ENCODE assay signal across 1 cellular context in the genomic region with DNA sequence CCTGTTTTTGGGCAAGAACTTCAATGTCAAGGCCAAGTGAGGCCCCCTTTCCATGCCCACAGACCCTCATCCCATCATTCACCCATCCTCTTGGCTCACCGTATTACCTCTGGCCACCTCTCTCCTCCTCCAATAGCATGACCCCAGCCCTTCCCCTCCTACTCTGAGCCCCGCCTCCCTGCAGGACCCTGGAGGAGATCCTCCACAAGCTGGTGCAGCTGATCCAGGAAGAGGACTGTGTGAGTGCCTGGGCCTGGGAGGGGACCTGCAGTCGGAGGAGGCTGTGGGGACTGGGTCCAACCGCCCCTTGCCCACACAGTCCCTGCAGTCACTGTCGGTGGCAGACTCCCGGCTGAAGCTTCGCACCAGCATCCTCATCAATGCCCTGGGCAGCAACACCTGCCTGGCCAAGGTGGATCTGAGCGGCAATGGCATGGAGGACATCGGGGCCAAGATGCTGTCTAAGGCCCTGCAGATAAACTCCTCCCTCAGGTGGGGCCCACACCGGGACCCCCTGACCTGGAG.
TF ChIP-seq lines count a peak whose summit lies in the region.

No MANE protein-coding gene starts in this region.

TF ChIP-seq in GM23338, 12 proteins besides CTCF, POLR2A, EP300 and RAD21 (continued from another document):
- TF ChIP-seq, protein P1, sequence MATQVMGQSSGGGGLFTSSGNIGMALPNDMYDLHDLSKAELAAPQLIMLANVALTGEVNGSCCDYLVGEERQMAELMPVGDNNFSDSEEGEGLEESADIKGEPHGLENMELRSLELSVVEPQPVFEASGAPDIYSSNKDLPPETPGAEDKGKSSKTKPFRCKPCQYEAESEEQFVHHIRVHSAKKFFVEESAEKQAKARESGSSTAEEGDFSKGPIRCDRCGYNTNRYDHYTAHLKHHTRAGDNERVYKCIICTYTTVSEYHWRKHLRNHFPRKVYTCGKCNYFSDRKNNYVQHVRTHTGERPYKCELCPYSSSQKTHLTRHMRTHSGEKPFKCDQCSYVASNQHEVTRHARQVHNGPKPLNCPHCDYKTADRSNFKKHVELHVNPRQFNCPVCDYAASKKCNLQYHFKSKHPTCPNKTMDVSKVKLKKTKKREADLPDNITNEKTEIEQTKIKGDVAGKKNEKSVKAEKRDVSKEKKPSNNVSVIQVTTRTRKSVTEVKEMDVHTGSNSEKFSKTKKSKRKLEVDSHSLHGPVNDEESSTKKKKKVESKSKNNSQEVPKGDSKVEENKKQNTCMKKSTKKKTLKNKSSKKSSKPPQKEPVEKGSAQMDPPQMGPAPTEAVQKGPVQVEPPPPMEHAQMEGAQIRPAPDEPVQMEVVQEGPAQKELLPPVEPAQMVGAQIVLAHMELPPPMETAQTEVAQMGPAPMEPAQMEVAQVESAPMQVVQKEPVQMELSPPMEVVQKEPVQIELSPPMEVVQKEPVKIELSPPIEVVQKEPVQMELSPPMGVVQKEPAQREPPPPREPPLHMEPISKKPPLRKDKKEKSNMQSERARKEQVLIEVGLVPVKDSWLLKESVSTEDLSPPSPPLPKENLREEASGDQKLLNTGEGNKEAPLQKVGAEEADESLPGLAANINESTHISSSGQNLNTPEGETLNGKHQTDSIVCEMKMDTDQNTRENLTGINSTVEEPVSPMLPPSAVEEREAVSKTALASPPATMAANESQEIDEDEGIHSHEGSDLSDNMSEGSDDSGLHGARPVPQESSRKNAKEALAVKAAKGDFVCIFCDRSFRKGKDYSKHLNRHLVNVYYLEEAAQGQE (IDR thresholded peaks at IDR 0.05; ENCODE audit: unreplicated experiment) = no peak
- TF ChIP-seq CREB1 (CRISPR knock-in tag; IDR thresholded peaks at IDR 0.05; ENCODE audit: low read depth) = no peak
- no peak for TF ChIP-seq NANOG (IDR thresholded peaks at IDR 0.05; ENCODE audit: borderline replicate concordance)
- TF ChIP-seq, protein P2, sequence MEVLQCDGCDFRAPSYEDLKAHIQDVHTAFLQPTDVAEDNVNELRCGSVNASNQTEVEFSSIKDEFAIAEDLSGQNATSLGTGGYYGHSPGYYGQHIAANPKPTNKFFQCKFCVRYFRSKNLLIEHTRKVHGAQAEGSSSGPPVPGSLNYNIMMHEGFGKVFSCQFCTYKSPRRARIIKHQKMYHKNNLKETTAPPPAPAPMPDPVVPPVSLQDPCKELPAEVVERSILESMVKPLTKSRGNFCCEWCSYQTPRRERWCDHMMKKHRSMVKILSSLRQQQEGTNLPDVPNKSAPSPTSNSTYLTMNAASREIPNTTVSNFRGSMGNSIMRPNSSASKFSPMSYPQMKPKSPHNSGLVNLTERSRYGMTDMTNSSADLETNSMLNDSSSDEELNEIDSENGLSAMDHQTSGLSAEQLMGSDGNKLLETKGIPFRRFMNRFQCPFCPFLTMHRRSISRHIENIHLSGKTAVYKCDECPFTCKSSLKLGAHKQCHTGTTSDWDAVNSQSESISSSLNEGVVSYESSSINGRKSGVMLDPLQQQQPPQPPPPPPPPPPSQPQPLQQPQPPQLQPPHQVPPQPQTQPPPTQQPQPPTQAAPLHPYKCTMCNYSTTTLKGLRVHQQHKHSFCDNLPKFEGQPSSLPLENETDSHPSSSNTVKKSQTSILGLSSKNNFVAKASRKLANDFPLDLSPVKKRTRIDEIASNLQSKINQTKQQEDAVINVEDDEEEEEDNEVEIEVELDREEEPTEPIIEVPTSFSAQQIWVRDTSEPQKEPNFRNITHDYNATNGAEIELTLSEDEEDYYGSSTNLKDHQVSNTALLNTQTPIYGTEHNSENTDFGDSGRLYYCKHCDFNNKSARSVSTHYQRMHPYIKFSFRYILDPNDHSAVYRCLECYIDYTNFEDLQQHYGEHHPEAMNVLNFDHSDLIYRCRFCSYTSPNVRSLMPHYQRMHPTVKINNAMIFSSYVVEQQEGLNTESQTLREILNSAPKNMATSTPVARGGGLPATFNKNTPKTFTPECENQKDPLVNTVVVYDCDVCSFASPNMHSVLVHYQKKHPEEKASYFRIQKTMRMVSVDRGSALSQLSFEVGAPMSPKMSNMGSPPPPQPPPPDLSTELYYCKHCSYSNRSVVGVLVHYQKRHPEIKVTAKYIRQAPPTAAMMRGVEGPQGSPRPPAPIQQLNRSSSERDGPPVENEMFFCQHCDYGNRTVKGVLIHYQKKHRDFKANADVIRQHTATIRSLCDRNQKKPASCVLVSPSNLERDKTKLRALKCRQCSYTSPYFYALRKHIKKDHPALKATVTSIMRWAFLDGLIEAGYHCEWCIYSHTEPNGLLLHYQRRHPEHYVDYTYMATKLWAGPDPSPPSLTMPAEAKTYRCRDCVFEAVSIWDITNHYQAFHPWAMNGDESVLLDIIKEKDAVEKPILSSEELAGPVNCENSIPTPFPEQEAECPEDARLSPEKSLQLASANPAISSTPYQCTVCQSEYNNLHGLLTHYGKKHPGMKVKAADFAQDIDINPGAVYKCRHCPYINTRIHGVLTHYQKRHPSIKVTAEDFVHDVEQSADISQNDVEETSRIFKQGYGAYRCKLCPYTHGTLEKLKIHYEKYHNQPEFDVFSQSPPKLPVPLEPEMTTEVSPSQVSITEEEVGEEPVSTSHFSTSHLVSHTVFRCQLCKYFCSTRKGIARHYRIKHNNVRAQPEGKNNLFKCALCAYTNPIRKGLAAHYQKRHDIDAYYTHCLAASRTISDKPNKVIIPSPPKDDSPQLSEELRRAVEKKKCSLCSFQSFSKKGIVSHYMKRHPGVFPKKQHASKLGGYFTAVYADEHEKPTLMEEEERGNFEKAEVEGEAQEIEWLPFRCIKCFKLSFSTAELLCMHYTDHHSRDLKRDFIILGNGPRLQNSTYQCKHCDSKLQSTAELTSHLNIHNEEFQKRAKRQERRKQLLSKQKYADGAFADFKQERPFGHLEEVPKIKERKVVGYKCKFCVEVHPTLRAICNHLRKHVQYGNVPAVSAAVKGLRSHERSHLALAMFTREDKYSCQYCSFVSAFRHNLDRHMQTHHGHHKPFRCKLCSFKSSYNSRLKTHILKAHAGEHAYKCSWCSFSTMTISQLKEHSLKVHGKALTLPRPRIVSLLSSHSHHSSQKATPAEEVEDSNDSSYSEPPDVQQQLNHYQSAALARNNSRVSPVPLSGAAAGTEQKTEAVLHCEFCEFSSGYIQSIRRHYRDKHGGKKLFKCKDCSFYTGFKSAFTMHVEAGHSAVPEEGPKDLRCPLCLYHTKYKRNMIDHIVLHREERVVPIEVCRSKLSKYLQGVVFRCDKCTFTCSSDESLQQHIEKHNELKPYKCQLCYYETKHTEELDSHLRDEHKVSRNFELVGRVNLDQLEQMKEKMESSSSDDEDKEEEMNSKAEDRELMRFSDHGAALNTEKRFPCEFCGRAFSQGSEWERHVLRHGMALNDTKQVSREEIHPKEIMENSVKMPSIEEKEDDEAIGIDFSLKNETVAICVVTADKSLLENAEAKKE (CRISPR knock-in tag; IDR thresholded peaks at IDR 0.05) = no peak
